In the genomic region with DNA sequence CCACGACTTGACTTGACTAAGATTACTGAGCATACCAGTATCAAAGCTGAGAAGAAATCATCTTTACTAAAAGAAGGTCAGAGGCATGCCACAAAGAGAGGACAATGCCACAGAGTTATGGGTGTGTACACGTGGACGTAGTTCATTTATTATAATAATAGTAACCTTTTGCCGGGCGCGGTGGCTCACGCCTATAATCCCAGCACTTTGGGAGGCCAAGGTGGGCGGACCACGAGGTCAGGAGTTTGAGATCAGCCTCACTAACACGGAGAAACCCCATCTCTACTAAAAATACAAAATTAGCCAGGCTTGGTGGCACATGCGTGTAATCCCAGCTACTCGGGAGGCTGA, we compare ENCODE assay signal across 8 cellular contexts. TPM values are rescaled to one million over a fixed set of nuclear protein-coding genes. Genes with fewer than 3 reads are reported as not detected.
DNase-seq lines count a peak whose midpoint lies in the region; ATAC-seq, FAIRE-seq and TF ChIP-seq lines count a peak whose summit lies in the region.
"Not testable (repeated sequence)": the region's sequence is repeated elsewhere in the genome, so short reads cannot be mapped to it uniquely, and the experiment has no call there.

No MANE protein-coding gene starts in this region.

- H3K9me3 ChIP-seq in IMR-90 (ENCODE audit: control insufficient read depth, insufficient read depth, low read length); breast epithelium; lung (ENCODE audit: control insufficient read depth in 2 of 2, insufficient read depth in 1 of 2, low read length in 1 of 2); pancreas; aorta (ENCODE audit: control insufficient read depth, low read length): not testable (repeated sequence)

- H4K91ac ChIP-seq in IMR-90 (ENCODE audit: insufficient read depth, low read depth, low read length): peak overlapping the region; percentile 81

- not testable (repeated sequence) for FAIRE-seq in pancreas (lab: Jason Lieb, UNC)

- TF ChIP-seq POLR2A in IMR-90 (IDR thresholded peaks at IDR 0.05; ENCODE audit: low read depth, low read length): 0 out of 2 replicates have a peak, but pooled peaks have one; percentile 36
- TF ChIP-seq POLR2A in breast epithelium (IDR thresholded peaks at IDR 0.05): not testable (repeated sequence)

- H3K27ac Mint-ChIP-seq in activated CD8-positive, alpha-beta memory T cell treated with anti-CD3 and anti-CD28 coated beads, Interleukin-2, amount 10 ng/mL, durations not matched to agents 7 days and 5 days: not testable (repeated sequence)
- peak overlapping the region; percentile 78 for H3K27ac Mint-ChIP-seq in stimulated activated effector memory CD8-positive, alpha-beta T cell treated with anti-CD3 and anti-CD28 coated beads, Interleukin-12 subunit alpha, Interleukin-12 subunit beta, amount 100 ng/mL, for 72 hours

- peak overlapping the region; percentile 83; the same call in 1 of the 3 replicates for H2BK15ac ChIP-seq in IMR-90 (ENCODE audit: low read depth, low read length)

- H4K5ac ChIP-seq in IMR-90 (ENCODE audit: low read depth, low read length): peak overlapping the region; percentile 35; the same call in 1 of the 2 replicates

- not testable (repeated sequence) for DNase-seq in IMR-90; breast epithelium (ENCODE audit: low spot score in 2 of 2); foreskin keratinocyte; lung (ENCODE audit: low spot score); pancreas; stimulated activated effector memory CD8-positive, alpha-beta T cell treated with anti-CD3 and anti-CD28 coated beads, Interleukin-12 subunit alpha, Interleukin-12 subunit beta, amount 100 ng/mL, for 72 hours (ENCODE audit: low spot score in 2 of 2); aorta
- peak; percentile 5 for DNase-seq in activated CD8-positive, alpha-beta memory T cell treated with anti-CD3 and anti-CD28 coated beads, Interleukin-2, amount 10 ng/mL, durations not matched to agents 7 days and 5 days

- H3K4me1 ChIP-seq in IMR-90 (ENCODE audit: control insufficient read depth, insufficient read depth, low read length) (peaks cover 41% of the 10 kb centered on the region), breast epithelium (peaks cover 16 to 50% of the 10 kb centered on the region in 2 donors), foreskin keratinocyte (peaks cover 43% of the 10 kb centered on the region), lung (ENCODE audit: control insufficient read depth in 2 of 2, insufficient read depth in 2 of 2, low read length in 2 of 2) (peaks cover 18 to 44% of the 10 kb centered on the region in 2 donors), pancreas (peaks cover 5 to 21% (median 13%) of the 10 kb centered on the region in 3 donors), aorta (ENCODE audit: control insufficient read depth in 1 of 2, insufficient read depth in 2 of 2, low read length in 2 of 2) (peaks cover 15 to 38% of the 10 kb centered on the region in 2 donors)

- peak overlapping the region; percentile 97 for H2BK20ac ChIP-seq in IMR-90 (ENCODE audit: low read depth, low read length)

- H3K9me1 ChIP-seq in IMR-90 (ENCODE audit: insufficient read depth, low read length): peaks cover 20% of the 10 kb centered on the region

- in situ Hi-C loops in IMR-90 (cut with MboI; ENCODE audit: low sequenced_read_pairs): not testable (repeated sequence)

- not testable (repeated sequence) for BruUV-seq in IMR-90 (replicated peaks; lab: Mats Ljungman, UMichigan)

- not testable (repeated sequence) for H3K4me3 ChIP-seq in IMR-90 (ENCODE audit: insufficient read depth, low read depth, low read length); lung; pancreas; aorta (ENCODE audit: low read length in 2 of 2)
- peak overlapping the region in 1 of 3 donors; percentile 41 for H3K4me3 ChIP-seq in breast epithelium

- CTCF ChIA-PET in IMR-90 (lab: Yijun Ruan, JAX): interaction anchor here (0.6 to 2.0 kb wide), 3 partner anchors 9 to 72 kb away, joined by 3 to 7 read pairs (median 4); no protein-coding TSS in a partner anchor
- CTCF ChIA-PET in activated CD8-positive, alpha-beta memory T cell treated with anti-CD3 and anti-CD28 coated beads, Interleukin-2, amount 10 ng/mL, durations not matched to agents 7 days and 5 days (lab: Charles Lee): interaction anchor here (3.4 kb wide), 1 partner anchor 11 kb away, joined by 13 read pairs; no protein-coding TSS in a partner anchor

- peaks cover 15% of the 10 kb centered on the region for H3K4me1 Mint-ChIP-seq in activated CD8-positive, alpha-beta memory T cell treated with anti-CD3 and anti-CD28 coated beads, Interleukin-2, amount 10 ng/mL, durations not matched to agents 7 days and 5 days
- H3K4me1 Mint-ChIP-seq in stimulated activated effector memory CD8-positive, alpha-beta T cell treated with anti-CD3 and anti-CD28 coated beads, Interleukin-12 subunit alpha, Interleukin-12 subunit beta, amount 100 ng/mL, for 72 hours: peaks cover 32% of the 10 kb centered on the region

- peak overlapping the region; percentile 98 for H2BK5ac ChIP-seq in IMR-90 (ENCODE audit: low read depth, low read length, poor library complexity, severe bottlenecking)

- peak overlapping the region; percentile 81 for H3K27ac ChIP-seq in IMR-90 (ENCODE audit: insufficient read depth, low read length)
- H3K27ac ChIP-seq in breast epithelium: peak overlapping the region; percentile 93
- H3K27ac ChIP-seq in foreskin keratinocyte: peak overlapping the region; percentile 65
- H3K27ac ChIP-seq in lung (ENCODE audit: low read depth in 1 of 2, low read length in 1 of 2): peak overlapping the region; percentile 69 to 86
- H3K27ac ChIP-seq in pancreas: peak overlapping the region; percentile 35 to 81 (median 51)
- peak overlapping the region; percentile 57 to 100 for H3K27ac ChIP-seq in aorta (ENCODE audit: low read depth in 1 of 2, low read length in 2 of 2)

- peak overlapping the region; percentile 89 for H3K14ac ChIP-seq in IMR-90 (replicated peaks; ENCODE audit: low read depth, low read length)

- TF ChIP-seq RAD21 in IMR-90 (IDR thresholded peaks at IDR 0.05; ENCODE audit: low read length): not testable (repeated sequence)

- TF ChIP-seq CTCF in IMR-90 (conservative IDR thresholded peaks at IDR 0.05; ENCODE audit: low read depth, low read length); breast epithelium (IDR thresholded peaks at IDR 0.05); foreskin keratinocyte (conservative IDR thresholded peaks at IDR 0.05); lung (IDR thresholded peaks at IDR 0.05; ENCODE audit: control extremely low read depth, extremely low read depth); pancreas (IDR thresholded peaks at IDR 0.05): not testable (repeated sequence)

- peak overlapping the region; percentile 1 for H2AK9ac ChIP-seq in IMR-90 (replicated peaks; ENCODE audit: low read depth, low read length, poor library complexity)

- H3K4ac ChIP-seq in IMR-90 (ENCODE audit: low read depth, low read length): peak overlapping the region; percentile 91

- peak overlapping the region; percentile 83 for H3K56ac ChIP-seq in IMR-90 (ENCODE audit: extremely low read depth, insufficient read depth, low read length)

- dilution Hi-C loops in IMR-90 (cut with HindIII; ENCODE audit: low sequenced_read_pairs, unreplicated experiment): not testable (repeated sequence)

- intact Hi-C loops in IMR-90 (cut with micrococcal nuclease); breast epithelium (cut with DNase I; ENCODE audit: low total_unique reads); pancreas (cut with DNase I); aorta (cut with DNase I): not testable (repeated sequence)

- peak overlapping the region; percentile 59; the same call in 1 of the 2 replicates for H3K4me2 ChIP-seq in IMR-90 (ENCODE audit: low read depth, low read length)

- H3K27me3 ChIP-seq in IMR-90 (ENCODE audit: control insufficient read depth, insufficient read depth, low read length); breast epithelium; foreskin keratinocyte; lung (ENCODE audit: control insufficient read depth, insufficient read depth); pancreas; aorta (ENCODE audit: control insufficient read depth in 1 of 2, insufficient read depth in 2 of 2, low read length in 1 of 2): not testable (repeated sequence)

- H3K36me3 ChIP-seq in IMR-90 (ENCODE audit: control insufficient read depth, insufficient read depth, low read length) (peaks cover 43% of the 10 kb centered on the region), lung (ENCODE audit: control insufficient read depth in 2 of 2, insufficient read depth in 2 of 2, low read length in 2 of 2) (peaks cover 15 to 27% of the 10 kb centered on the region in 2 donors), pancreas (peaks cover 0 to 11% (median 0%) of the 10 kb centered on the region in 3 donors)
- not testable (repeated sequence) for H3K36me3 ChIP-seq in breast epithelium; aorta (ENCODE audit: control insufficient read depth in 1 of 2, insufficient read depth in 2 of 2, low read length in 1 of 2)

- H2AK5ac ChIP-seq in IMR-90 (ENCODE audit: low read depth, low read length): peak overlapping the region; percentile 66; the same call in 1 of the 2 replicates

- peak overlapping the region; percentile 93 for H2BK120ac ChIP-seq in IMR-90 (ENCODE audit: low read depth, low read length)

- not testable (repeated sequence) for H3K4me3 Mint-ChIP-seq in activated CD8-positive, alpha-beta memory T cell treated with anti-CD3 and anti-CD28 coated beads, Interleukin-2, amount 10 ng/mL, durations not matched to agents 7 days and 5 days; stimulated activated effector memory CD8-positive, alpha-beta T cell treated with anti-CD3 and anti-CD28 coated beads, Interleukin-12 subunit alpha, Interleukin-12 subunit beta, amount 100 ng/mL, for 72 hours

- no CpG with 5 or more reads among the region's 12 CpGs for WGBS in IMR-90 (ENCODE audit: extremely low coverage in 2 of 2, insufficient read length in 1 of 2), 2 experiments
- 72 to 74% methylated on average over 12 of the region's 12 CpGs for WGBS in lung, 2 donors
- WGBS in pancreas, 2 donors: 65 to 69% methylated on average over 12 of the region's 12 CpGs
- WGBS in aorta, 2 donors: 7 to 9% methylated on average over 12 of the region's 12 CpGs

- not testable (repeated sequence) for H2AFZ ChIP-seq in IMR-90 (replicated peaks; ENCODE audit: low read length, poor library complexity)

- not testable (repeated sequence) for H3K9me3 Mint-ChIP-seq in activated CD8-positive, alpha-beta memory T cell treated with anti-CD3 and anti-CD28 coated beads, Interleukin-2, amount 10 ng/mL, durations not matched to agents 7 days and 5 days (ENCODE audit: low read depth); stimulated activated effector memory CD8-positive, alpha-beta T cell treated with anti-CD3 and anti-CD28 coated beads, Interleukin-12 subunit alpha, Interleukin-12 subunit beta, amount 100 ng/mL, for 72 hours

- H3K36me3 Mint-ChIP-seq in activated CD8-positive, alpha-beta memory T cell treated with anti-CD3 and anti-CD28 coated beads, Interleukin-2, amount 10 ng/mL, durations not matched to agents 7 days and 5 days: peaks cover 43% of the 10 kb centered on the region
- H3K36me3 Mint-ChIP-seq in stimulated activated effector memory CD8-positive, alpha-beta T cell treated with anti-CD3 and anti-CD28 coated beads, Interleukin-12 subunit alpha, Interleukin-12 subunit beta, amount 100 ng/mL, for 72 hours: peaks cover 78% of the 10 kb centered on the region

- ATAC-seq in IMR-90 (ENCODE audit: low read depth) (peak; percentile 10), foreskin keratinocyte (peak; percentile 3), pancreas (peak in 1 of 4 donors; percentile 3)
- not testable (repeated sequence) for ATAC-seq in activated CD8-positive, alpha-beta memory T cell treated with anti-CD3 and anti-CD28 coated beads, Interleukin-2, amount 10 ng/mL, durations not matched to agents 7 days and 5 days; lung (ENCODE audit: insufficient read depth, low FRiP score); stimulated activated effector memory CD8-positive, alpha-beta T cell treated with anti-CD3 and anti-CD28 coated beads, Interleukin-12 subunit alpha, Interleukin-12 subunit beta, amount 100 ng/mL, for 72 hours; aorta (ENCODE audit: low FRiP score)

- H3K23ac ChIP-seq in IMR-90 (ENCODE audit: low read depth, low read length): peak overlapping the region; percentile 99

- not testable (repeated sequence) for H3K9ac ChIP-seq in IMR-90 (ENCODE audit: low read depth, low read length)

- peak overlapping the region; percentile 3 to 93 for H4K8ac ChIP-seq in IMR-90 (ENCODE audit: low read depth in 2 of 2, low read length in 2 of 2)

- H3K27me3 Mint-ChIP-seq in activated CD8-positive, alpha-beta memory T cell treated with anti-CD3 and anti-CD28 coated beads, Interleukin-2, amount 10 ng/mL, durations not matched to agents 7 days and 5 days: not testable (repeated sequence)

- POLR2A ChIA-PET in IMR-90 (lab: Charles Lee; ENCODE audit: unreplicated experiment): not testable (repeated sequence)

- peaks cover 65% of the 10 kb centered on the region for H4K20me1 ChIP-seq in IMR-90 (ENCODE audit: insufficient read depth, low read length)

- peak overlapping the region; percentile 68 for H3K18ac ChIP-seq in IMR-90 (ENCODE audit: low read depth, low read length)

- peaks cover 28 to 70% of the 10 kb centered on the region in 2 experiments for H3K79me1 ChIP-seq in IMR-90 (ENCODE audit: low read depth in 1 of 2, low read length in 2 of 2)

RNA-seq across cellular contexts. Expression of a gene that starts 26.1 kb away (rescaled TPM):
- total RNA-seq in IMR-90 (2012; rRNA removed) (6,979 and 8,412 TPM in 2 replicates), breast epithelium (1,000 to 10,000 TPM in 1 of 3 donors, 100 to 1,000 TPM in 2; 875 to 1,598 (median 923) TPM), foreskin keratinocyte (7,195 and 7,994 TPM in 2 replicates), lung (1,000 to 10,000 TPM in 1 of 2 donors, 100 to 1,000 TPM in 1; 851 to 1,294 TPM), pancreas (100 to 1,000 TPM; 123 to 476 (median 204) TPM), aorta (100 to 1,000 TPM; 699 to 767 TPM)
- polyA plus RNA-seq in IMR-90 (2012; rRNA removed) (6,722 and 7,454 TPM in 2 replicates), foreskin keratinocyte (7,399 and 7,770 TPM in 2 replicates), lung (1,000 to 10,000 TPM; 1,147 to 1,195 TPM), pancreas (100 to 1,000 TPM; 296 to 336 TPM), aorta (1,000 to 10,000 TPM in 1 of 2 donors, 100 to 1,000 TPM in 1; 827 to 1,029 TPM)
- 2,230 and 5,114 TPM in 2 replicates for polyA plus RNA-seq in IMR-90 (2012; cell fraction: cytosol; rRNA removed)
- 764 and 3,092 TPM in 2 replicates for polyA plus RNA-seq in IMR-90 (2012; cell fraction: nucleus; rRNA removed; ENCODE audit: low replicate concordance)
- 100 to 1,000 TPM; 382 to 422 TPM for total RNA-seq in activated CD8-positive, alpha-beta memory T cell treated with anti-CD3 and anti-CD28 coated beads, Interleukin-2, amount 10 ng/mL, durations not matched to agents 7 days and 5 days
